In the genomic region with DNA sequence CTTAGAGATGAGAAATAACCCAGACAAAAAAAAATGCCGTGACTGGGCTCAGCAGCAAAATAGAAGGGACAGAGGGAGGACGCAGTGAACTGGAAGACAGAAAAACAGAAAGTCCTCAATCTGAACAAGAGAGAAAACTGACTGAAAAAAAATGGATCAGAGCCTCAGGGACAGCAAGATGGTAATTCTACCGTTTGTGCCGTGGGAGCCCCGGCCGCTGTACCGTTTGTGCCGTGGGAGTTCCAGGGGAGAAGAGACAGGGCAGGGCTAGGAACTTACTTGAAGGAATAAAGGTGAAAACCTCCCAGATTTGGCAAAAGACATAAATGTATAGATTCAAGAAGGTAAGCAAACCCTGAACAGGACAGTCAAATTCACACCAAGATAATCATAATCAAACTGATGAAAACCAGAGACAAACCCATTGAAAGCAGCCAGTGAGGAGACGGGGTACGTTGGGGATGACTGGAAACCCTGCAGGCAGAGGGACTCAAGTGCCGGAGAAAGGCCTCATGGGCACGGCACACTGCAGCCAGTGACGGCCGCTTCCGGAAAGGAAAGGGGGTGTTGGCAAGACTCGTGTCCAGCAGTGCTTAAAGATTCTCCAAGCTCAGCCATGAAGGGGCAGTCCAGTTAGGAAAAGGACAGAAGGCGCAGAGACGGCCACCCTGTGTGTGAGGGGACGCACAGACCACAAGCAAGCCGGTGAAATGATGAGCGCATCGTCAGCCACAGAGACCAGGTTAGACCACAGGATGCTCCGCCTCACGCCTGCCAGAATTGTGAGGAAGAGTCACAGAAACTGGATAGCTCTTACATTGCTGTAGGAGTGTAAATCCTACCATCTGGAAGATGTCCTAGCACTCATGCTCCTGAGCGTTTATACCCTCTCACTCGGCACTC, we compare ENCODE assay signal across 3 cellular contexts.
TF ChIP-seq lines count a peak whose summit lies in the region.

No MANE protein-coding gene starts in this region.

TF ChIP-seq in GM12891, 5 proteins besides CTCF, POLR2A, EP300 and RAD21:
- TF ChIP-seq POLR2AphosphoS5 (IDR thresholded peaks at IDR 0.05; ENCODE audit: low read depth, low read length), result no peak
- TF ChIP-seq TAF1 (IDR thresholded peaks at IDR 0.05; ENCODE audit: low read depth, low read length), result no peak

TF ChIP-seq in IMR-90, 13 proteins besides CTCF, POLR2A, EP300 and RAD21:
- TF ChIP-seq SMC3 (IDR thresholded peaks at IDR 0.05; ENCODE audit: low read depth, low read length) (no peak), RCOR1 (IDR thresholded peaks at IDR 0.05; ENCODE audit: insufficient replicate concordance, low read length) (no peak), MAZ (IDR thresholded peaks at IDR 0.05; ENCODE audit: borderline replicate concordance, low read depth, low read length) (no peak)

TF ChIP-seq in HepG2, 621 proteins besides CTCF, POLR2A, EP300 and RAD21:
- TF ChIP-seq NFATC3 (CRISPR knock-in tag; IDR thresholded peaks at IDR 0.05) (no peak), DMAP1 (CRISPR knock-in tag; IDR thresholded peaks at IDR 0.05) (no peak), HOXA9 (CRISPR knock-in tag; IDR thresholded peaks at IDR 0.05; ENCODE audit: borderline replicate concordance) (no peak), ZNF768 (CRISPR knock-in tag; IDR thresholded peaks at IDR 0.05) (no peak), ZNF253 (CRISPR knock-in tag; IDR thresholded peaks at IDR 0.05; ENCODE audit: borderline replicate concordance) (no peak), EHMT2 (IDR thresholded peaks at IDR 0.05; ENCODE audit: borderline replicate concordance, low read depth, low read length) (no peak), MED13 (CRISPR knock-in tag; IDR thresholded peaks at IDR 0.05) (no peak), JUN (CRISPR knock-in tag; IDR thresholded peaks at IDR 0.05) (no peak), MIXL1 (CRISPR knock-in tag; IDR thresholded peaks at IDR 0.05) (no peak), ZNF629 (CRISPR knock-in tag; conservative IDR thresholded peaks at IDR 0.05) (no peak), KLF6 (CRISPR knock-in tag; IDR thresholded peaks at IDR 0.05) (no peak), ZFP36 (IDR thresholded peaks at IDR 0.05; ENCODE audit: borderline replicate concordance, low read depth, low read length, partially characterized antibody) (no peak), BHLHE40 (IDR thresholded peaks at IDR 0.05; ENCODE audit: low read length) (no peak), SALL1 (CRISPR knock-in tag; IDR thresholded peaks at IDR 0.05) (no peak), ZFX (CRISPR knock-in tag; IDR thresholded peaks at IDR 0.05; ENCODE audit: low read depth) (no peak)
- TF ChIP-seq, protein P1, sequence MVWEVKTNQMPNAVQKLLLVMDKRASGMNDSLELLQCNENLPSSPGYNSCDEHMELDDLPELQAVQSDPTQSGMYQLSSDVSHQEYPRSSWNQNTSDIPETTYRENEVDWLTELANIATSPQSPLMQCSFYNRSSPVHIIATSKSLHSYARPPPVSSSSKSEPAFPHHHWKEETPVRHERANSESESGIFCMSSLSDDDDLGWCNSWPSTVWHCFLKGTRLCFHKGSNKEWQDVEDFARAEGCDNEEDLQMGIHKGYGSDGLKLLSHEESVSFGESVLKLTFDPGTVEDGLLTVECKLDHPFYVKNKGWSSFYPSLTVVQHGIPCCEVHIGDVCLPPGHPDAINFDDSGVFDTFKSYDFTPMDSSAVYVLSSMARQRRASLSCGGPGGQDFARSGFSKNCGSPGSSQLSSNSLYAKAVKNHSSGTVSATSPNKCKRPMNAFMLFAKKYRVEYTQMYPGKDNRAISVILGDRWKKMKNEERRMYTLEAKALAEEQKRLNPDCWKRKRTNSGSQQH (CRISPR knock-in tag; IDR thresholded peaks at IDR 0.05; ENCODE audit: low read depth), result no peak
- TF ChIP-seq, protein P2, sequence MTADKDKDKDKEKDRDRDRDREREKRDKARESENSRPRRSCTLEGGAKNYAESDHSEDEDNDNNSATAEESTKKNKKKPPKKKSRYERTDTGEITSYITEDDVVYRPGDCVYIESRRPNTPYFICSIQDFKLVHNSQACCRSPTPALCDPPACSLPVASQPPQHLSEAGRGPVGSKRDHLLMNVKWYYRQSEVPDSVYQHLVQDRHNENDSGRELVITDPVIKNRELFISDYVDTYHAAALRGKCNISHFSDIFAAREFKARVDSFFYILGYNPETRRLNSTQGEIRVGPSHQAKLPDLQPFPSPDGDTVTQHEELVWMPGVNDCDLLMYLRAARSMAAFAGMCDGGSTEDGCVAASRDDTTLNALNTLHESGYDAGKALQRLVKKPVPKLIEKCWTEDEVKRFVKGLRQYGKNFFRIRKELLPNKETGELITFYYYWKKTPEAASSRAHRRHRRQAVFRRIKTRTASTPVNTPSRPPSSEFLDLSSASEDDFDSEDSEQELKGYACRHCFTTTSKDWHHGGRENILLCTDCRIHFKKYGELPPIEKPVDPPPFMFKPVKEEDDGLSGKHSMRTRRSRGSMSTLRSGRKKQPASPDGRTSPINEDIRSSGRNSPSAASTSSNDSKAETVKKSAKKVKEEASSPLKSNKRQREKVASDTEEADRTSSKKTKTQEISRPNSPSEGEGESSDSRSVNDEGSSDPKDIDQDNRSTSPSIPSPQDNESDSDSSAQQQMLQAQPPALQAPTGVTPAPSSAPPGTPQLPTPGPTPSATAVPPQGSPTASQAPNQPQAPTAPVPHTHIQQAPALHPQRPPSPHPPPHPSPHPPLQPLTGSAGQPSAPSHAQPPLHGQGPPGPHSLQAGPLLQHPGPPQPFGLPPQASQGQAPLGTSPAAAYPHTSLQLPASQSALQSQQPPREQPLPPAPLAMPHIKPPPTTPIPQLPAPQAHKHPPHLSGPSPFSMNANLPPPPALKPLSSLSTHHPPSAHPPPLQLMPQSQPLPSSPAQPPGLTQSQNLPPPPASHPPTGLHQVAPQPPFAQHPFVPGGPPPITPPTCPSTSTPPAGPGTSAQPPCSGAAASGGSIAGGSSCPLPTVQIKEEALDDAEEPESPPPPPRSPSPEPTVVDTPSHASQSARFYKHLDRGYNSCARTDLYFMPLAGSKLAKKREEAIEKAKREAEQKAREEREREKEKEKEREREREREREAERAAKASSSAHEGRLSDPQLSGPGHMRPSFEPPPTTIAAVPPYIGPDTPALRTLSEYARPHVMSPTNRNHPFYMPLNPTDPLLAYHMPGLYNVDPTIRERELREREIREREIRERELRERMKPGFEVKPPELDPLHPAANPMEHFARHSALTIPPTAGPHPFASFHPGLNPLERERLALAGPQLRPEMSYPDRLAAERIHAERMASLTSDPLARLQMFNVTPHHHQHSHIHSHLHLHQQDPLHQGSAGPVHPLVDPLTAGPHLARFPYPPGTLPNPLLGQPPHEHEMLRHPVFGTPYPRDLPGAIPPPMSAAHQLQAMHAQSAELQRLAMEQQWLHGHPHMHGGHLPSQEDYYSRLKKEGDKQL (CRISPR knock-in tag; IDR thresholded peaks at IDR 0.05; ENCODE audit: low read depth), result no peak
- TF ChIP-seq, protein P3, sequence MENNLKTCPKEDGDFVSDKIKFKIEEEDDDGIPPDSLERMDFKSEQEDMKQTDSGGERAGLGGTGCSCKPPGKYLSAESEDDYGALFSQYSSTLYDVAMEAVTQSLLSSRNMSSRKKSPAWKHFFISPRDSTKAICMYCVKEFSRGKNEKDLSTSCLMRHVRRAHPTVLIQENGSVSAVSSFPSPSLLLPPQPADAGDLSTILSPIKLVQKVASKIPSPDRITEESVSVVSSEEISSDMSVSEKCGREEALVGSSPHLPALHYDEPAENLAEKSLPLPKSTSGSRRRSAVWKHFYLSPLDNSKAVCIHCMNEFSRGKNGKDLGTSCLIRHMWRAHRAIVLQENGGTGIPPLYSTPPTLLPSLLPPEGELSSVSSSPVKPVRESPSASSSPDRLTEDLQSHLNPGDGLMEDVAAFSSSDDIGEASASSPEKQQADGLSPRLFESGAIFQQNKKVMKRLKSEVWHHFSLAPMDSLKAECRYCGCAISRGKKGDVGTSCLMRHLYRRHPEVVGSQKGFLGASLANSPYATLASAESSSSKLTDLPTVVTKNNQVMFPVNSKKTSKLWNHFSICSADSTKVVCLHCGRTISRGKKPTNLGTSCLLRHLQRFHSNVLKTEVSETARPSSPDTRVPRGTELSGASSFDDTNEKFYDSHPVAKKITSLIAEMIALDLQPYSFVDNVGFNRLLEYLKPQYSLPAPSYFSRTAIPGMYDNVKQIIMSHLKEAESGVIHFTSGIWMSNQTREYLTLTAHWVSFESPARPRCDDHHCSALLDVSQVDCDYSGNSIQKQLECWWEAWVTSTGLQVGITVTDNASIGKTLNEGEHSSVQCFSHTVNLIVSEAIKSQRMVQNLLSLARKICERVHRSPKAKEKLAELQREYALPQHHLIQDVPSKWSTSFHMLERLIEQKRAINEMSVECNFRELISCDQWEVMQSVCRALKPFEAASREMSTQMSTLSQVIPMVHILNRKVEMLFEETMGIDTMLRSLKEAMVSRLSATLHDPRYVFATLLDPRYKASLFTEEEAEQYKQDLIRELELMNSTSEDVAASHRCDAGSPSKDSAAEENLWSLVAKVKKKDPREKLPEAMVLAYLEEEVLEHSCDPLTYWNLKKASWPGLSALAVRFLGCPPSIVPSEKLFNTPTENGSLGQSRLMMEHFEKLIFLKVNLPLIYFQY (CRISPR knock-in tag; IDR thresholded peaks at IDR 0.05; ENCODE audit: borderline replicate concordance), result no peak
- TF ChIP-seq, protein P4, sequence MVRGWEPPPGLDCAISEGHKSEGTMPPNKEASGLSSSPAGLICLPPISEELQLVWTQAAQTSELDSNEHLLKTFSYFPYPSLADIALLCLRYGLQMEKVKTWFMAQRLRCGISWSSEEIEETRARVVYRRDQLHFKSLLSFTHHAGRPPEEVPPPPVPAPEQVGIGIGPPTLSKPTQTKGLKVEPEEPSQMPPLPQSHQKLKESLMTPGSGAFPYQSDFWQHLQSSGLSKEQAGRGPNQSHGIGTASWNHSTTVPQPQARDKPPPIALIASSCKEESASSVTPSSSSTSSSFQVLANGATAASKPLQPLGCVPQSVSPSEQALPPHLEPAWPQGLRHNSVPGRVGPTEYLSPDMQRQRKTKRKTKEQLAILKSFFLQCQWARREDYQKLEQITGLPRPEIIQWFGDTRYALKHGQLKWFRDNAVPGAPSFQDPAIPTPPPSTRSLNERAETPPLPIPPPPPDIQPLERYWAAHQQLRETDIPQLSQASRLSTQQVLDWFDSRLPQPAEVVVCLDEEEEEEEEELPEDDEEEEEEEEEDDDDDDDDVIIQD (CRISPR knock-in tag; IDR thresholded peaks at IDR 0.05; ENCODE audit: low read depth), result no peak
- TF ChIP-seq, protein P5, sequence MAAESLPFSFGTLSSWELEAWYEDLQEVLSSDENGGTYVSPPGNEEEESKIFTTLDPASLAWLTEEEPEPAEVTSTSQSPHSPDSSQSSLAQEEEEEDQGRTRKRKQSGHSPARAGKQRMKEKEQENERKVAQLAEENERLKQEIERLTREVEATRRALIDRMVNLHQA (CRISPR knock-in tag; IDR thresholded peaks at IDR 0.05), result no peak
